In the genomic region with DNA sequence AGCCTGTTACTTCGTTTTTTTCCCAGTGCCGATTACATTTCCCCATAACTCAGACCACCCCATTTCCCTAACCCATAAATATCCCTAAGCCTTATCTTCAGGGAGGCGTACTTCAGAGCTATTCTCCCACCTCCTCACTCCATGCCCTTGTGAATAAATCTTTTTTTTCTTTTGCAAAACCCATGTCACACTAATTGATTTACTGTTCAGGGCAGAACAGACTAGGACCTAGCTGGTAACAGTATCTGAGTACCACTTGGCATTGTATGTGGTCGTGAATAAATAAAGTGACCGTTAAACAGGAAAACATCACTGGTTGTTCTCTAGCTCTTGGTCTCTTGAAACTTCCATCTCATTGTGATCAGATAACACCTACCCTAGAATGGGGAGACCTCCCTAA, we compare ENCODE assay signal across 19 cellular contexts. TPM values are rescaled to one million over a fixed set of nuclear protein-coding genes. Genes with fewer than 3 reads are reported as not detected.
DNase-seq lines count a peak whose midpoint lies in the region; ATAC-seq and TF ChIP-seq lines count a peak whose summit lies in the region.
"Had no signal": no experiment of that assay in that cellular context is flagged by ENCODE, and none has a peak within 500 bp of the region (broad histone marks: within the 10 kb centered on the region; RNA-seq: fewer than 3 reads in every experiment).

No MANE protein-coding gene starts in this region.

- no peak overlapping the region for H3K27ac ChIP-seq in A673 (ENCODE audit: low read depth, low read length, poor library complexity, severe bottlenecking)
- H3K27ac ChIP-seq: BLaER1, C4-2B had no signal

- intact Hi-C loops in A673 (cut with micrococcal nuclease; ENCODE audit: unreplicated experiment), result no loop called here

- no peaks in the 10 kb centered on the region for H3K36me3 Mint-ChIP-seq in neural crest cell (ENCODE audit: low read depth)
- H3K36me3 Mint-ChIP-seq: CD4-positive, CD25-positive, alpha-beta regulatory T cell; CD8-positive, alpha-beta T cell had no signal

- ATAC-seq in GM18858 (IDR thresholded peaks at IDR 0.05; ENCODE audit: unreplicated experiment), result no peak
- ATAC-seq: CD8-positive, alpha-beta T cell; GM12878; GM23338; HCT116 had no signal

- H3K36me3 ChIP-seq in A673 (ENCODE audit: insufficient read depth, low read length, poor library complexity, severe bottlenecking), result no peaks in the 10 kb centered on the region
- H3K36me3 ChIP-seq: BLaER1 had no signal

- peaks cover 7% of the 10 kb centered on the region for H3K27me3 Mint-ChIP-seq in neural crest cell (ENCODE audit: low read depth)
- H3K27me3 Mint-ChIP-seq: B cell had no signal

- H3K4me1 ChIP-seq in A673 (ENCODE audit: insufficient read depth, low read length, poor library complexity, severe bottlenecking), result peaks cover 6% of the 10 kb centered on the region

- DNase-seq in HEK293T (ENCODE audit: extremely low spot score) (no peak), left kidney (ENCODE audit: low read depth, low spot score) (peak; percentile 63), neural crest cell (ENCODE audit: low read depth, low spot score) (no peak), A673 (ENCODE audit: low spot score) (no peak), nucleus accumbens (lab: John Stamatoyannopoulos, UW) (no peak)
- DNase-seq: CD4-positive, CD25-positive, alpha-beta regulatory T cell; CD8-positive, alpha-beta T cell; DMS 273 treated with DMSO at 0.1 percent for 48 hours; DMS79; EL; GDM1; H9 had no signal

- H3K4me1 Mint-ChIP-seq in neural crest cell, result peaks cover 20% of the 10 kb centered on the region

- no peak overlapping the region for H3K4me3 ChIP-seq in A673 (ENCODE audit: low read depth, low read length, poor library complexity, severe bottlenecking)
- H3K4me3 ChIP-seq: BLaER1, GM12878, GM23338 had no signal

- CTCF ChIA-PET in HEK293T (lab: Yijun Ruan, JAX) (no interaction called here), A673 (lab: Charles Lee) (no interaction called here)

- no peaks in the 10 kb centered on the region for H3K27me3 ChIP-seq in A673 (replicated peaks; ENCODE audit: insufficient read depth, low read depth, low read length, poor library complexity)
- H3K27me3 ChIP-seq: BLaER1 had no signal

- H3K9me3 Mint-ChIP-seq in neural crest cell, result no peaks in the 10 kb centered on the region
- H3K9me3 Mint-ChIP-seq: CD4-positive, CD25-positive, alpha-beta regulatory T cell; CD8-positive, alpha-beta T cell; GM23338; H9 had no signal

- TF ChIP-seq CTCF in neural crest cell (conservative IDR thresholded peaks at IDR 0.05) (no peak), A673 (conservative IDR thresholded peaks at IDR 0.05; ENCODE audit: low read depth, low read length) (no peak)

- peak overlapping the region; percentile 27 for H3K4me3 Mint-ChIP-seq in neural crest cell
- H3K4me3 Mint-ChIP-seq: B cell; CD8-positive, alpha-beta T cell; GM23338; H9 had no signal

- H3K9me3 ChIP-seq in A673 (ENCODE audit: low read depth, low read length, poor library complexity, severe bottlenecking), result no peaks in the 10 kb centered on the region
- H3K9me3 ChIP-seq: BLaER1 had no signal

- no TSS peak for BruUV-seq in A673 (replicated peaks; lab: Mats Ljungman, UMichigan)

- H3K27ac Mint-ChIP-seq in neural crest cell (ENCODE audit: unreplicated experiment), result no peak overlapping the region
- H3K27ac Mint-ChIP-seq: B cell; CD8-positive, alpha-beta T cell; GM23338; H9 had no signal

- POLR2A ChIA-PET in HEK293T (lab: Yijun Ruan, JAX), result no interaction called here
- POLR2A ChIA-PET in A673 (lab: Charles Lee; ENCODE audit: low non-redundant PET), result no interaction called here

TF ChIP-seq in HEK293T, 16 proteins besides CTCF, POLR2A, EP300 and RAD21:
- no peak for TF ChIP-seq ARNT (IDR thresholded peaks at IDR 0.05)
- TF ChIP-seq, protein P1, sequence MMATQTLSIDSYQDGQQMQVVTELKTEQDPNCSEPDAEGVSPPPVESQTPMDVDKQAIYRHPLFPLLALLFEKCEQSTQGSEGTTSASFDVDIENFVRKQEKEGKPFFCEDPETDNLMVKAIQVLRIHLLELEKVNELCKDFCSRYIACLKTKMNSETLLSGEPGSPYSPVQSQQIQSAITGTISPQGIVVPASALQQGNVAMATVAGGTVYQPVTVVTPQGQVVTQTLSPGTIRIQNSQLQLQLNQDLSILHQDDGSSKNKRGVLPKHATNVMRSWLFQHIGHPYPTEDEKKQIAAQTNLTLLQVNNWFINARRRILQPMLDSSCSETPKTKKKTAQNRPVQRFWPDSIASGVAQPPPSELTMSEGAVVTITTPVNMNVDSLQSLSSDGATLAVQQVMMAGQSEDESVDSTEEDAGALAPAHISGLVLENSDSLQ (IDR thresholded peaks at IDR 0.05), result peak; percentile 52

RNA-seq across cellular contexts. Expression of gene CDCA7L, which starts 3.8 kb away (rescaled TPM):
- 84.7 and 86.6 TPM in 2 replicates for total RNA-seq in neural crest cell
- total RNA-seq in A673 (2021), result 80.9 and 89.2 TPM in 2 replicates
